11 cellular contexts compared by ENCODE assay signal in the genomic region with DNA sequence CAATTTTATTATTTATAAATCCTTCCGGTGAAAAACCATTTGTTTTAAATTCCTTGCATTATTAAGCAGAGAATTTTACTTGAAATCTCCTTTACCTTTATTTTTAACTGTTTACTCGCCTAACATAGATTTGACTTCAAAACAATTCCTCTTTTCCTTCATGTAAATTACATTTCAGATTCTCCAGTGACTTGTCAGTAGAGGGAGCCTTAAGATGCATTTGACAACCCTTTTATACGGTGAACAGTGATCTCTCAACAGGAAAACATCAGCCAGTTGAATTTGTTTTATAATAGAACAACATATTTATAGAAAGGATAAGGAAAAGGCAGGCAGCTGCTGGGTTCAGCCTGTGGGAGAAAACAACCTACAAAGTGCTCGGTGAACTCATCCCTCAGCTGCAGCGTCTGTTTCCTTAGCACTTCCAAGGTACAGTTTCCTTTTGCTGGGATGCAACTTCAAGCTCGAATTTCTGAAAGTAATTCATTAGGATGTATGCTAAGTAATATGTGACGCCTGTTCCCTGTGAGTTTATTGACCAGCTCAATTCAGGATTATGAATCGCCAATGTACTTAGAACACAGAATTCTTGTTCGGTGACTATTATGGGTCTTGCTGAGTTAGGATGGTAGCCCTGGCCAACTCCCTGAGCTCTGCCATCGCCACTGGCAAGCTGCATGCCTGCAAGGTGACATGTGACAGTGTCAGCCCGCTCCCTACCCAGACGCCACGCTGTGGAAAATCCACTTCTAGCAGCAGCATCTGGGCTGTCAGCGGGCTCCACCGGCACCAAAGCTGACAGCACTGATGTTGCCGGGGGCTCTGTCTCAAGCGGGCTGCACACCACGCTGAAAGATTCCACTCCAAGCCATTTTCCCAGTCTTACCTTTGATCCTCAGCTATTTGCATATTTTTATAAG.
A peak's percentile ranks its signal among the peaks of the same experiment; 100 is the strongest.
DNase-seq lines count a peak whose midpoint lies in the region; ATAC-seq and TF ChIP-seq lines count a peak whose summit lies in the region.
"Had no signal": no experiment of that assay in that cellular context is flagged by ENCODE, and none has a peak within 500 bp of the region (broad histone marks: within the 10 kb centered on the region; RNA-seq: fewer than 3 reads in every experiment).

No MANE protein-coding gene starts in this region.

- ATAC-seq in GM23338 (no peak), HG03108 (IDR thresholded peaks at IDR 0.05; ENCODE audit: unreplicated experiment) (no peak), GM18502 (IDR thresholded peaks at IDR 0.05; ENCODE audit: poor library complexity, unreplicated experiment) (no peak)
- ATAC-seq in activated T-cell treated with anti-CD3 and anti-CD28 coated beads, Interleukin-2, amount 50 U/mL, for 72 hours (replicated peaks in 1 of 2), result no peak

- H3K4me1 Mint-ChIP-seq in GM23338, result peaks cover 6% of the 10 kb centered on the region; the same call in 2 of the 3 replicates
- no peaks in the 10 kb centered on the region for H3K4me1 Mint-ChIP-seq in activated T-cell treated with anti-CD3 and anti-CD28 coated beads, Interleukin-2, amount 50 U/mL, for 72 hours (ENCODE audit: low read depth)

- H3K27ac ChIP-seq in GM23338 (ENCODE audit: low read depth), result no peak overlapping the region
- no peak overlapping the region for H3K27ac ChIP-seq in neuronal stem cell (replicated peaks; ENCODE audit: low read length)
- H3K27ac ChIP-seq: KMS-11 had no signal

- no peak overlapping the region for H4K91ac ChIP-seq in neuronal stem cell (ENCODE audit: low read depth, low read length, poor library complexity)

- DNase-seq in GM23338 (ENCODE audit: low spot score) (no peak), NCI-H2227 treated with DMSO at 0.1 percent for 48 hours (lab: John Stamatoyannopoulos, UW) (peak; percentile 25), cerebellar nuclear complex (lab: John Stamatoyannopoulos, UW) (peak; percentile 16 to 40), occipital lobe (lab: John Stamatoyannopoulos, UW) (peak; percentile 38), neuronal stem cell (ENCODE audit: low spot score) (no peak)
- no peak for DNase-seq in activated T-cell treated with anti-CD3 and anti-CD28 coated beads, Interleukin-2, amount 50 U/mL, for 72 hours
- DNase-seq: cortex of kidney had no signal

- H2AK5ac ChIP-seq in neuronal stem cell (ENCODE audit: low read depth, low read length), result no peak overlapping the region

- no peaks in the 10 kb centered on the region for H3K9me2 ChIP-seq in GM23338 (ENCODE audit: insufficient read depth)

- H3F3A ChIP-seq in GM23338 (replicated peaks; ENCODE audit: low read depth), result no peaks in the 10 kb centered on the region

- H3K27me3 Mint-ChIP-seq in GM23338 (ENCODE audit: insufficient read depth, low read depth, poor library complexity), result no peaks in the 10 kb centered on the region
- peaks cover 10% of the 10 kb centered on the region for H3K27me3 Mint-ChIP-seq in activated T-cell treated with anti-CD3 and anti-CD28 coated beads, Interleukin-2, amount 50 U/mL, for 72 hours (ENCODE audit: low read depth)
- H3K27me3 Mint-ChIP-seq: progenitor cell of endocrine pancreas had no signal

- no peak overlapping the region for H3K4ac ChIP-seq in neuronal stem cell (ENCODE audit: low read length)

- no peak overlapping the region for H2BK120ac ChIP-seq in neuronal stem cell (ENCODE audit: low read depth, low read length)

- H3K4me2 ChIP-seq in GM23338, result no peak overlapping the region
- no peak overlapping the region for H3K4me2 ChIP-seq in neuronal stem cell (ENCODE audit: insufficient read depth, low read length, poor library complexity, severe bottlenecking)
- H3K4me2 ChIP-seq: KMS-11 had no signal

- no CpG with 5 or more reads among the region's 18 CpGs for WGBS in neuronal stem cell (ENCODE audit: extremely low coverage in 2 of 2, insufficient read length in 2 of 2, insufficient replicate concordance in 1 of 2), 2 donors

- no peak overlapping the region for H3K23ac ChIP-seq in neuronal stem cell (ENCODE audit: low read depth, low read length, poor library complexity)

- H4K20me1 ChIP-seq in GM23338 (replicated peaks; ENCODE audit: insufficient read depth), result no peaks in the 10 kb centered on the region; the same call in 1 of the 2 replicates

- no peak overlapping the region for H3K14ac ChIP-seq in neuronal stem cell (ENCODE audit: low read length)

- no peak overlapping the region for H2BK15ac ChIP-seq in neuronal stem cell (ENCODE audit: low read length)

- H3K4me3 ChIP-seq in GM23338 (no peak overlapping the region), neuronal stem cell (ENCODE audit: low read length in 2 of 2) (no peak overlapping the region)

- no peak overlapping the region for H3K27ac Mint-ChIP-seq in GM23338
- H3K27ac Mint-ChIP-seq in activated T-cell treated with anti-CD3 and anti-CD28 coated beads, Interleukin-2, amount 50 U/mL, for 72 hours, result no peak overlapping the region
- H3K27ac Mint-ChIP-seq: progenitor cell of endocrine pancreas had no signal

- peak; percentile 41 to 44 for TF ChIP-seq CTCF in GM23338 (conservative IDR thresholded peaks at IDR 0.05; ENCODE audit: low read depth in 2 of 2)

- H3K9me3 Mint-ChIP-seq in GM23338, result no peaks in the 10 kb centered on the region
- no peaks in the 10 kb centered on the region for H3K9me3 Mint-ChIP-seq in activated T-cell treated with anti-CD3 and anti-CD28 coated beads, Interleukin-2, amount 50 U/mL, for 72 hours

- no peak overlapping the region for H2BK12ac ChIP-seq in neuronal stem cell (ENCODE audit: low read length)

- H3K27me3 ChIP-seq in GM23338 (ENCODE audit: insufficient read depth), result no peaks in the 10 kb centered on the region
- no peaks in the 10 kb centered on the region for H3K27me3 ChIP-seq in neuronal stem cell (ENCODE audit: control insufficient read depth in 3 of 3, insufficient read depth in 3 of 3, low read depth in 1 of 3, low read length in 3 of 3)

- no peaks in the 10 kb centered on the region for H3K36me3 ChIP-seq in GM23338 (ENCODE audit: insufficient read depth)
- H3K36me3 ChIP-seq in neuronal stem cell (replicated peaks in 1 of 2; ENCODE audit: control insufficient read depth in 2 of 2, insufficient read depth in 2 of 2, low read length in 2 of 2), result no peaks in the 10 kb centered on the region

- H4K8ac ChIP-seq in neuronal stem cell (ENCODE audit: low read depth, low read length), result no peak overlapping the region

- no peaks in the 10 kb centered on the region for H3K36me3 Mint-ChIP-seq in GM23338 (ENCODE audit: low read depth)
- no peaks in the 10 kb centered on the region for H3K36me3 Mint-ChIP-seq in activated T-cell treated with anti-CD3 and anti-CD28 coated beads, Interleukin-2, amount 50 U/mL, for 72 hours (ENCODE audit: insufficient read depth in 2 of 2)

- peaks cover 0 to 2% of the 10 kb centered on the region in 2 donors for H3K9me3 ChIP-seq in neuronal stem cell (replicated peaks in 1 of 2; ENCODE audit: control insufficient read depth in 2 of 2, insufficient read depth in 1 of 2, low read depth in 1 of 2, low read length in 2 of 2)

- H3K18ac ChIP-seq in neuronal stem cell (ENCODE audit: low read length), result no peak overlapping the region

- H3K79me1 ChIP-seq in neuronal stem cell (ENCODE audit: low read depth, low read length), result no peaks in the 10 kb centered on the region

- H3K9ac ChIP-seq in neuronal stem cell (ENCODE audit: low read depth, low read length, poor library complexity), result no peak overlapping the region
- H3K9ac ChIP-seq: KMS-11 had no signal

- H2BK5ac ChIP-seq in neuronal stem cell (ENCODE audit: low read length), result no peak overlapping the region

- H3K4me1 ChIP-seq in GM23338 (ENCODE audit: insufficient read depth) (no peaks in the 10 kb centered on the region), neuronal stem cell (ENCODE audit: control insufficient read depth in 2 of 2, insufficient read depth in 1 of 2, low read depth in 1 of 2, low read length in 2 of 2) (no peaks in the 10 kb centered on the region)

- H2AFZ ChIP-seq in GM23338 (no peak overlapping the region), neuronal stem cell (ENCODE audit: low read length) (no peak overlapping the region)

- H3K4me3 Mint-ChIP-seq in GM23338, result no peak overlapping the region
- no peak overlapping the region for H3K4me3 Mint-ChIP-seq in activated T-cell treated with anti-CD3 and anti-CD28 coated beads, Interleukin-2, amount 50 U/mL, for 72 hours

- H3K79me2 ChIP-seq in GM23338 (replicated peaks; ENCODE audit: insufficient read depth), result no peaks in the 10 kb centered on the region

TF ChIP-seq in GM23338, 12 proteins besides CTCF, POLR2A, EP300 and RAD21:
- TF ChIP-seq STAT1 (IDR thresholded peaks at IDR 0.05; ENCODE audit: unreplicated experiment) (no peak), ETS1 (IDR thresholded peaks at IDR 0.05) (no peak), ZNF331 (CRISPR knock-in tag; IDR thresholded peaks at IDR 0.05; ENCODE audit: low read depth) (no peak)

Comparison
In these comparisons a context has a peak if more than half of its experiments do, and no peak if none do; other contexts are left out.
1. DNase-seq: peak in NCI-H2227 treated with DMSO at 0.1 percent for 48 hours (single experiment), cerebellar nuclear complex (2 of 2) and occipital lobe (single experiment); none in GM23338 (single experiment), neuronal stem cell (single experiment) and activated T-cell treated with anti-CD3 and anti-CD28 coated beads, Interleukin-2, amount 50 U/mL, for 72 hours (0 of 2).